In the genomic region with DNA sequence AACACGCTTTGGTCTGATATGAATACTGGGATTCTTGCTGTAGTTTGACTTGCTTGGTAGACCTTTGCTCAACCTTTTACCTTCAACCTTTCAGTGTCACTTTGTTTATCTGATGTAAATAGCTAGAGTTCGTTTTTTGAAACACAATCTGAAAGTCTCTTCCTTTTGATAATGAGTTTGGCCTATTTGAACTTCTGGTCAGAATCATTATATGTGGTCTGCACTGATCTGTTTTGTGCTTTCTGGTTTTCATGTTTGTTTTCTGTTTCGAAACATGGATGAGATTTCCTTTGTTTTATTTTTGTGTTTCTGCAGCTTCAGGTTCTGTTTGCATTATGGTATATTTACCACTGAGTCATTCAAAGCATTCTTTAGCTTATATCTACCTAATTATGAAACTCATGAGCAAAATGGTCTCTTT, we compare ENCODE assay signal across 15 cellular contexts.
"Had no signal": no experiment of that assay in that cellular context is flagged by ENCODE, and none has a peak within 500 bp of the region (broad histone marks: within the 10 kb centered on the region; RNA-seq: fewer than 3 reads in every experiment).

No MANE protein-coding gene starts in this region.

- H3K4me1 ChIP-seq: ascending aorta, left lung, transverse colon had no signal

- DNase-seq: activated CD4-positive, CD25-positive, alpha-beta regulatory T cell treated with anti-CD3 and anti-CD28 coated beads, Interleukin-2, amount 50 U/mL, for 72 hours; activated naive CD4-positive, alpha-beta T cell treated with Interleukin-2 at 50 U/mL for 16 hours; activated T-cell treated with anti-CD3 and anti-CD28 coated beads for 4 hours; dorsolateral prefrontal cortex; left lung; posterior cingulate gyrus; retina; small intestine; stimulated activated CD4-positive, alpha-beta T cell treated with anti-CD3 and anti-CD28 coated beads, Interleukin-4, amount 100 ng/mL, for 4 hours; stimulated activated CD8-positive, alpha-beta memory T cell treated with anti-CD3 and anti-CD28 coated beads, Interleukin-4, amount 100 ng/mL, for 48 hours; stimulated activated naive CD8-positive, alpha-beta T cell treated with anti-CD3 and anti-CD28 coated beads, Interleukin-15, Interleukin-2, amounts not matched to agents 100 U/mL and 50 U/mL, for 24 hours; T-helper 9 cell; transverse colon had no signal

- ATAC-seq: left lung; stimulated activated naive CD8-positive, alpha-beta T cell treated with anti-CD3 and anti-CD28 coated beads, Interleukin-15, Interleukin-2, amounts not matched to agents 100 U/mL and 50 U/mL, for 24 hours had no signal

- H3K36me3 ChIP-seq: ascending aorta, left lung, transverse colon had no signal

- H3K4me3 ChIP-seq: ascending aorta, dorsolateral prefrontal cortex, left lung, transverse colon had no signal

- H3K27me3 ChIP-seq: ascending aorta, dorsolateral prefrontal cortex, left lung, transverse colon had no signal

- FAIRE-seq: keratinocyte, small intestine had no signal

- H3K27ac ChIP-seq: ascending aorta, left lung, transverse colon had no signal

- H3K9me3 ChIP-seq: ascending aorta, left lung, transverse colon had no signal
